Comparison of ENCODE assay signal across 18 cellular contexts in the genomic region with DNA sequence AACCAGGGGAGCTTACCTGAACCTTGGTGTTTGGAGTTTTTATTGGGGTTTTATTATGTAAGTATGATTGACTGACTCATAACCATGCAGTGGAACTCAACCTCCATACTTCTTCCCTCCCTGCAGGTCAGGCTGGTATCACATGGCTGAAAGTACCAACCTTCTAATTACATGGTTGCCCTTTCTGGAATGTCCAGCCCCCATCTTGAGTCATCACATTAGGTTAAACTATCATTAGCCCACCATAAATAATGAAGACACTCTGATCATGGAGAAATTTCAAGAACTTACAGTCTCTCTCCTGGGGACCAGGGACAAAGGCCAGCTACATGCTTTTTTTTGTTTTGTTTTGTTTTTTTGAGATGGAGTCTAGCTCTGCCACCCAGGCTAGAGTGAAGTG. TPM values are rescaled to one million over a fixed set of nuclear protein-coding genes. Genes with fewer than 3 reads are reported as not detected.
A peak's percentile ranks its signal among the peaks of the same experiment; 100 is the strongest.
DNase-seq lines count a peak whose midpoint lies in the region; ATAC-seq and TF ChIP-seq lines count a peak whose summit lies in the region.
"Had no signal": no experiment of that assay in that cellular context is flagged by ENCODE, and none has a peak within 500 bp of the region (broad histone marks: within the 10 kb centered on the region; RNA-seq: fewer than 3 reads in every experiment).

No MANE protein-coding gene starts in this region.

- H3K79me2 ChIP-seq in mammary epithelial cell (ENCODE audit: insufficient read depth, low read length): peaks cover 4% of the 10 kb centered on the region

- no peak overlapping the region for H3K4me2 ChIP-seq in mammary epithelial cell (ENCODE audit: insufficient read depth, low read depth, low read length)

- H3K4me3 ChIP-seq in mammary epithelial cell (replicated peaks in 1 of 3; ENCODE audit: insufficient read depth in 1 of 3, low read depth in 2 of 3, low read length in 3 of 3): no peak overlapping the region
- H3K4me3 ChIP-seq in HEK293 (ENCODE audit: low read depth, low read length): no peak overlapping the region
- H3K4me3 ChIP-seq in psoas muscle: no peak overlapping the region

- no peak overlapping the region for H3K9ac ChIP-seq in mammary epithelial cell (ENCODE audit: insufficient read depth, low read length)

- H3K27ac Mint-ChIP-seq in MCF 10A (ENCODE audit: low read depth, unreplicated experiment): no peak overlapping the region

- in situ Hi-C loops in mammary epithelial cell (cut with MboI; ENCODE audit: low sequenced_read_pairs in 2 of 2): no loop called here

- POLR2A ChIA-PET in MCF 10A (lab: Yijun Ruan, JAX): no interaction called here
- POLR2A ChIA-PET in HEK293 (lab: Yijun Ruan, JAX): no interaction called here

- no peaks in the 10 kb centered on the region for H4K20me1 ChIP-seq in mammary epithelial cell (ENCODE audit: insufficient read depth, low read length)

- H3K9me3 ChIP-seq in mammary epithelial cell (replicated peaks; ENCODE audit: insufficient read depth, low read length): peaks cover 14% of the 10 kb centered on the region
- no peaks in the 10 kb centered on the region for H3K9me3 ChIP-seq in HEK293 (ENCODE audit: control insufficient read depth, insufficient read depth, low read depth, low read length)
- H3K9me3 ChIP-seq in psoas muscle: peaks cover 6% of the 10 kb centered on the region

- H3K36me3 ChIP-seq in mammary epithelial cell (ENCODE audit: insufficient read depth, low read length) (no peaks in the 10 kb centered on the region), HEK293 (ENCODE audit: control insufficient read depth in 2 of 2, insufficient read depth in 1 of 2, low read length in 2 of 2) (peaks cover 0 to 7% of the 10 kb centered on the region in 2 experiments; a peak in 1 of 3 replicates), psoas muscle (ENCODE audit: insufficient read depth in 1 of 2, low read depth in 1 of 2) (peaks cover 0 to 10% of the 10 kb centered on the region in 2 donors)

- CTCF ChIA-PET in mammary epithelial cell (lab: Charles Lee; ENCODE audit: low non-redundant PET): no interaction called here
- CTCF ChIA-PET in MCF 10A (lab: Yijun Ruan, JAX): no interaction called here
- CTCF ChIA-PET in HEK293 (lab: Yijun Ruan, JAX): interaction anchor here (0.7 to 1.9 kb wide), 5 partner anchors 19 to 300 kb away, joined by 3 to 8 read pairs (median 4); no protein-coding TSS in a partner anchor

- no peaks in the 10 kb centered on the region for H3K4me1 Mint-ChIP-seq in MCF 10A (ENCODE audit: insufficient read depth, unreplicated experiment)

- H3K27ac ChIP-seq in mammary epithelial cell (ENCODE audit: insufficient read depth, low read depth, low read length) (no peak overlapping the region), HEK293 (ENCODE audit: extremely low read depth, low read depth, low read length) (no peak overlapping the region), psoas muscle (no peak overlapping the region)

- no peak overlapping the region for H2AFZ ChIP-seq in mammary epithelial cell (ENCODE audit: low read depth, low read length)

- no peak for ATAC-seq in psoas muscle
- ATAC-seq: HCT116, Right ventricle myocardium inferior had no signal

- no peaks in the 10 kb centered on the region for H3K27me3 ChIP-seq in mammary epithelial cell (ENCODE audit: insufficient read depth, low read length)
- H3K27me3 ChIP-seq in psoas muscle (ENCODE audit: insufficient read depth in 3 of 3, low read length in 2 of 3): no peaks in the 10 kb centered on the region

- H3K36me3 Mint-ChIP-seq in MCF 10A (ENCODE audit: insufficient read depth, unreplicated experiment): peaks cover 15% of the 10 kb centered on the region

- peaks cover 8% of the 10 kb centered on the region for H3K9me3 Mint-ChIP-seq in MCF 10A (ENCODE audit: unreplicated experiment)

- TF ChIP-seq CTCF in mammary epithelial cell (conservative IDR thresholded peaks at IDR 0.05 in 1 of 2, IDR thresholded peaks at IDR 0.05 in 1 of 2; ENCODE audit: extremely low read depth in 1 of 2, insufficient read depth in 1 of 2, low read depth in 1 of 2, low read length in 2 of 2): no peak
- no peak for TF ChIP-seq CTCF in MCF 10A (IDR thresholded peaks at IDR 0.05; ENCODE audit: unreplicated experiment)
- no peak for TF ChIP-seq CTCF in HEK293 (tag by site-specific recombination; IDR thresholded peaks at IDR 0.05)
- TF ChIP-seq CTCF in psoas muscle (IDR thresholded peaks at IDR 0.05): no peak

- dilution Hi-C loops in mammary epithelial cell (cut with HindIII; ENCODE audit: low sequenced_read_pairs): no loop called here

- no peak overlapping the region for H3K4me3 Mint-ChIP-seq in MCF 10A (ENCODE audit: unreplicated experiment)

- BruUV-seq in mammary epithelial cell (replicated peaks; lab: Mats Ljungman, UMichigan) (no TSS peak), MCF 10A (replicated peaks; lab: Mats Ljungman, UMichigan) (no TSS peak)

- no peaks in the 10 kb centered on the region for H3K4me1 ChIP-seq in mammary epithelial cell (ENCODE audit: insufficient read depth, low read length)
- H3K4me1 ChIP-seq in HEK293 (ENCODE audit: control insufficient read depth, insufficient read depth, low read length): no peaks in the 10 kb centered on the region
- no peaks in the 10 kb centered on the region for H3K4me1 ChIP-seq in psoas muscle

- DNase-seq in mammary epithelial cell (peak; percentile 14), MCF 10A (ENCODE audit: unreplicated experiment) (no peak), kidney tubule cell (ENCODE audit: low spot score) (peak; percentile 29), psoas muscle (no peak), SHP77 (lab: John Stamatoyannopoulos, UW) (no peak), NCI-H510A treated with DMSO at 0.1 percent for 48 hours (lab: John Stamatoyannopoulos, UW) (no peak)
- DNase-seq: COR-L47, DMS 273 treated with DMSO at 0.1 percent for 48 hours, DND-41, GOT3, KG1, NCI-H1105, NCI-H2029 treated with DMSO at 0.1 percent for 48 hours, NCI-H345, NCI-H526 had no signal

- no peaks in the 10 kb centered on the region for H3K27me3 Mint-ChIP-seq in MCF 10A (ENCODE audit: insufficient read depth, unreplicated experiment)

- intact Hi-C loops in mammary epithelial cell (cut with micrococcal nuclease) (loop anchor here (5.0 kb wide), 1 partner anchor 193 kb away; a partner anchor contains a TSS), MCF 10A (cut with micrococcal nuclease) (no loop called here), psoas muscle (cut with DNase I) (no loop called here)

TF ChIP-seq in HEK293, 187 proteins besides CTCF, POLR2A, EP300 and RAD21:
- TF ChIP-seq ZNF174 (tag by site-specific recombination; IDR thresholded peaks at IDR 0.05) (no peak), MZF1 (tag by site-specific recombination; IDR thresholded peaks at IDR 0.05; ENCODE audit: borderline replicate concordance) (no peak), SP7 (tag by site-specific recombination; IDR thresholded peaks at IDR 0.05) (peak; percentile 98)

RNA-seq across cellular contexts. Expression of a gene that starts 19.2 kb away (rescaled TPM):
- 10 to 100 TPM; 21.2 to 47.0 TPM for total RNA-seq in mammary epithelial cell
- 33.9 TPM for polyA plus RNA-seq in mammary epithelial cell
- 13.3 TPM for polyA minus RNA-seq in mammary epithelial cell
- 63.5 and 76.8 TPM in 2 replicates for total RNA-seq in MCF 10A (2022)
- total RNA-seq in psoas muscle: 10 to 100 TPM; 18.6 to 32.2 (median 29.7) TPM
- 10 to 100 TPM; 24.9 to 44.0 (median 31.1) TPM for polyA plus RNA-seq in psoas muscle

Comparison
In these comparisons a context has a peak if more than half of its experiments do, and no peak if none do; other contexts are left out.
1. DNase-seq: peak in mammary epithelial cell (single experiment) and kidney tubule cell (single experiment); none in MCF 10A (single experiment), psoas muscle (0 of 2), SHP77 (0 of 2) and NCI-H510A treated with DMSO at 0.1 percent for 48 hours (single experiment).